In the genomic region with DNA sequence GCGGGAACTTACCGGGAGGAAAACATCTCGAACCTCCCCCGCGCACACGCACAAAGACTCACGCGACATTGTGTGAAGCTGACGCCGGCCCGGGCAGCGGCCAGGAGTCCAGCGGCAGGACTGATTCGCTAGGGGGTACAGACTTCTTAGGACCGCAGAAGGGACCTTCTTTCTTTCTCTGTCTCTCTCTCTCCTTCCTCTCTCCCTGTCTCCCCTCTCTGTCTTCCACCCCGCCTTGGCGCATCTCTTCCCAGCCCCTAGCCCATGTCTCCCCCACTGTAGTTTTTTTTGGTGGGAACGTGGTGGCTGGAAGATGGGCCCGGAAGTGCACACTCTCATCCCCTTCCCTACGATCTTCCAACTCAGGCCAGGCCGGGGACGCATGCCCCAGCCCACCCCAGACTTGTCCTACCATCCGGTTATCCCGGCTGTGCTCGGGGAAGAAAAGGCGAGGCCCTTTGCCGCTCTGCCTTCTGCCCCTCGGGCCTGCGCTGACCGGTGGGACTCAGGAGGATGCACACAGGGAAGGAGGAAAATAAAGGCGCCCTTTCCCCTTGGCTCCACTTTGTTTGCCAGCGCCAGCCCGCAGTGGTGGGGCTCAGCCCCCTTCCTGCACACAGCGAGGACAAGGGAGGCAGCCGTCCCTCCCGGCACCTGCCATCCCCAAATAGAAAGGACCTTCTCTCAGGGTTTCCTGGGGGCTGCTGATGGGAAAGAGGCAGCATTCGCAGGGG, we compare ENCODE assay signal across 14 cellular contexts. TPM values are rescaled to one million over a fixed set of nuclear protein-coding genes. Genes with fewer than 3 reads are reported as not detected.
DNase-seq lines count a peak whose midpoint lies in the region; ATAC-seq and TF ChIP-seq lines count a peak whose summit lies in the region.
"Had no signal": no experiment of that assay in that cellular context is flagged by ENCODE, and none has a peak within 500 bp of the region (broad histone marks: within the 10 kb centered on the region; RNA-seq: fewer than 3 reads in every experiment).

No MANE protein-coding gene starts in this region.

- H3K27ac Mint-ChIP-seq in activated CD8-positive, alpha-beta memory T cell treated with anti-CD3 and anti-CD28 coated beads, Interleukin-2, amount 10 ng/mL, durations not matched to agents 7 days and 5 days = peak overlapping the region; percentile 56
- H3K27ac Mint-ChIP-seq in T-cell = no peak overlapping the region

- H3K27me3 Mint-ChIP-seq in activated CD8-positive, alpha-beta memory T cell treated with anti-CD3 and anti-CD28 coated beads, Interleukin-2, amount 10 ng/mL, durations not matched to agents 7 days and 5 days = peaks cover 82% of the 10 kb centered on the region
- peaks cover 54 to 77% of the 10 kb centered on the region in 2 donors for H3K27me3 Mint-ChIP-seq in T-cell

- TF ChIP-seq POLR2A in spleen (IDR thresholded peaks at IDR 0.05) = no peak

- H3K4me1 Mint-ChIP-seq in activated CD8-positive, alpha-beta memory T cell treated with anti-CD3 and anti-CD28 coated beads, Interleukin-2, amount 10 ng/mL, durations not matched to agents 7 days and 5 days = peaks cover 8% of the 10 kb centered on the region
- peaks cover 22 to 30% (median 26%) of the 10 kb centered on the region in 3 donors for H3K4me1 Mint-ChIP-seq in T-cell

- H3K4me1 ChIP-seq in iPS-18a (ENCODE audit: control insufficient read depth, low read depth, low read length) (peaks cover 12% of the 10 kb centered on the region), spleen (peaks cover 15 to 49% (median 41%) of the 10 kb centered on the region in 6 donors)

- H3K27me3 ChIP-seq in iPS-18a (ENCODE audit: control insufficient read depth, insufficient read depth, low read length) (peaks cover 97% of the 10 kb centered on the region), spleen (replicated peaks in 1 of 7) (peaks cover 11 to 98% (median 96%) of the 10 kb centered on the region in 7 donors)

- CTCF ChIA-PET in activated CD8-positive, alpha-beta memory T cell treated with anti-CD3 and anti-CD28 coated beads, Interleukin-2, amount 10 ng/mL, durations not matched to agents 7 days and 5 days (lab: Charles Lee) = no interaction called here
- CTCF ChIA-PET in T-cell (lab: Charles Lee) = no interaction called here

- H3K9ac ChIP-seq in iPS-18a (ENCODE audit: low read length) = no peak overlapping the region

- POLR2A ChIA-PET in T-cell (lab: Charles Lee) = no interaction called here

- no peak for ATAC-seq in activated CD8-positive, alpha-beta memory T cell treated with anti-CD3 and anti-CD28 coated beads, Interleukin-2, amount 10 ng/mL, durations not matched to agents 7 days and 5 days
- ATAC-seq in T-cell (replicated peaks in 1 of 4) = no peak

- H3K9me3 ChIP-seq in iPS-18a (ENCODE audit: control insufficient read depth, low read depth, low read length) (no peaks in the 10 kb centered on the region), spleen (no peaks in the 10 kb centered on the region)
- H3K9me3 ChIP-seq: sigmoid colon had no signal

- peaks cover 3% of the 10 kb centered on the region for H3K36me3 Mint-ChIP-seq in activated CD8-positive, alpha-beta memory T cell treated with anti-CD3 and anti-CD28 coated beads, Interleukin-2, amount 10 ng/mL, durations not matched to agents 7 days and 5 days
- no peaks in the 10 kb centered on the region for H3K36me3 Mint-ChIP-seq in T-cell

- 5 to 8% (median 7%) methylated on average over 31 to 37 of the region's 37 CpGs for WGBS in spleen, 5 donors

- TF ChIP-seq CTCF in spleen (IDR thresholded peaks at IDR 0.05 in 8 of 11, conservative IDR thresholded peaks at IDR 0.05 in 3 of 11) = no peak

- peak overlapping the region; percentile 36 for H3K4me3 Mint-ChIP-seq in activated CD8-positive, alpha-beta memory T cell treated with anti-CD3 and anti-CD28 coated beads, Interleukin-2, amount 10 ng/mL, durations not matched to agents 7 days and 5 days
- H3K4me3 Mint-ChIP-seq in T-cell = peak overlapping the region; percentile 17 to 77 (median 17)

- H3K36me3 ChIP-seq in iPS-18a (ENCODE audit: control insufficient read depth, low read depth, low read length) (no peaks in the 10 kb centered on the region), spleen (no peaks in the 10 kb centered on the region)
- H3K36me3 ChIP-seq: sigmoid colon had no signal

- H3K27ac ChIP-seq in iPS-18a (ENCODE audit: low read length) (no peak overlapping the region), spleen (no peak overlapping the region)
- H3K27ac ChIP-seq: epithelial cell of prostate, sigmoid colon had no signal

- H3K9me3 Mint-ChIP-seq in activated CD8-positive, alpha-beta memory T cell treated with anti-CD3 and anti-CD28 coated beads, Interleukin-2, amount 10 ng/mL, durations not matched to agents 7 days and 5 days (ENCODE audit: low read depth) = no peaks in the 10 kb centered on the region
- no peaks in the 10 kb centered on the region for H3K9me3 Mint-ChIP-seq in T-cell

- no peak for DNase-seq in activated CD8-positive, alpha-beta memory T cell treated with anti-CD3 and anti-CD28 coated beads, Interleukin-2, amount 10 ng/mL, durations not matched to agents 7 days and 5 days
- DNase-seq in activated CD8-positive, alpha-beta memory T cell treated with anti-CD3 and anti-CD28 coated beads, Interleukin-2, amount 50 U/mL, for 48 hours = no peak
- DNase-seq in T-cell = no peak
- peak; percentile 54 for DNase-seq in spleen
- no peak for DNase-seq in NCI-H748 treated with DMSO at 0.1 percent for 48 hours (lab: John Stamatoyannopoulos, UW)
- DNase-seq in GM19240 (ENCODE audit: insufficient read length, low spot score) = no peak
- no peak for DNase-seq in NCI-H128 (lab: John Stamatoyannopoulos, UW; ENCODE audit: unreplicated experiment)
- DNase-seq: activated effector memory CD4-positive, alpha-beta T cell treated with Interleukin-2 at 50 U/mL for 16 hours; islet precursor cell; NCI-H524 treated with DMSO at 0.1 percent for 48 hours; sigmoid colon had no signal

- peak overlapping the region; percentile 16 for H3K4me3 ChIP-seq in iPS-18a (ENCODE audit: low read length)
- peak overlapping the region in 4 of 8 donors; percentile 30 to 70 (median 34) for H3K4me3 ChIP-seq in spleen

- intact Hi-C loops in spleen (cut with DNase I; ENCODE audit: low total_unique reads) = no loop called here

RNA-seq across cellular contexts. Expression of gene EN2, which starts 1.4 kb away (rescaled TPM):
- not detected for total RNA-seq in activated CD8-positive, alpha-beta memory T cell treated with anti-CD3 and anti-CD28 coated beads, Interleukin-2, amount 10 ng/mL, durations not matched to agents 7 days and 5 days
- total RNA-seq in T-cell = not detected
- total RNA-seq in spleen = not detected
- polyA plus RNA-seq in spleen = under 1 TPM in 2 of 3 donors, not detected in 1; 0.03 to 0.04 TPM
- total RNA-seq: T-helper 2 cell treated with Interferon-gamma antibody and Interleukin-4, amounts not matched to agents 100 ng/mL and 5 ng/mL, for 36 hours had no signal
- polyA plus RNA-seq: sigmoid colon had no signal
